ENCODE assay signal across 8 cellular contexts in the genomic region with DNA sequence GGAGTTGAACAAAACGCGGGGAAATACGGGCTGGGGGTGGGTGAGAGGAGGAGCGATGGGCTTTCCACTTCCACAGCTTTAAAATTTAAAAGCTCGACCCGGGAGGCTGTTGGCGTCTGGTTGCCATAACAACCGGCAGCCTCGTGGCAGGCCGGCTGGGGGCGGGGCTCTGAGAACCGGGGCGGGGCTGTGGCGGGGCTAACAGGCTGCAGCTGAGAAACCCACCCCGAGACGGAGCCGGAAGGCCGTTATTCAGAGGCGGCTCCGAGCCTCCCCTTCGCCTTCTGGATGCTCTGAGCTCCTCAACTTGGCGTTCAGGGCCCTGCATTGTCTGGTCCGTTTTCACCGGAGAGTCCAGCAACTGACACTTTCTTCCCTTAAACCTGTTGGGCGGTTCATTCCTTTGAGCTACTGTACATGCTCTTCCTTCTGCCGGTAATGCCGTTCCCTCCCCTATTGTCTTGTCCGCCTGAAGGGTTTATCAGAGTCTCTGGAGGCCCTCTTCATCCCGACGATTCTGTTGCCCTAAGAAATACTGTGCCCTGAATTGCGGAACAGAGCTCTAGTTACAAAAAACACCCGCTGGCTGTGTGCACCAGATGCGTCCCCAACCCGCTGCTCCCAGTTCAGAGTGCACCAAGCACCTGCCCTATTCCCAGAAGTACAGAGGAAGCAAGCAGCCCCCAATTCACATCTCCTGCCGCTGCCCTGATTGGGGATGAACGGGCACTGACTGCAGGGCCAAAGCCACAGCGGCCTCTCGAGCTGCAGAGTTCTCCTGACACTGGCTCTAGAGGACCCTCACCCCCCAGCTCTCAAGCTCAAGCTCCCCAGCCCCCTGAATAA. TPM values are rescaled to one million over a fixed set of nuclear protein-coding genes. Genes with fewer than 3 reads are reported as not detected.
A peak's percentile ranks its signal among the peaks of the same experiment; 100 is the strongest.
DNase-seq lines count a peak whose midpoint lies in the region; ATAC-seq, FAIRE-seq and TF ChIP-seq lines count a peak whose summit lies in the region.

No MANE protein-coding gene starts in this region.

- H3K4me3 Mint-ChIP-seq in activated naive CD8-positive, alpha-beta T cell, result peak overlapping the region; percentile 92

- no peaks in the 10 kb centered on the region for H3K9me2 ChIP-seq in Loucy (replicated peaks; ENCODE audit: low read depth, low read length)

- H3K36me3 Mint-ChIP-seq in activated naive CD8-positive, alpha-beta T cell, result peaks cover 5% of the 10 kb centered on the region

- peaks cover 18% of the 10 kb centered on the region for H3K4me1 Mint-ChIP-seq in activated naive CD8-positive, alpha-beta T cell (ENCODE audit: low read depth)

- H3K4me2 ChIP-seq in Loucy (ENCODE audit: low read depth, low read length, poor library complexity, severe bottlenecking), result peak overlapping the region; percentile 94

- no peaks in the 10 kb centered on the region for H3K27me3 Mint-ChIP-seq in activated naive CD8-positive, alpha-beta T cell

- peak; percentile 60 for TF ChIP-seq POLR2A in H54 (IDR thresholded peaks at IDR 0.05; ENCODE audit: low read depth, low read length)
- TF ChIP-seq POLR2A in thyroid gland (IDR thresholded peaks at IDR 0.05), result no peak

- FAIRE-seq in H54 (lab: Jason Lieb, UNC), result no peak
- FAIRE-seq in pancreas (lab: Jason Lieb, UNC), result no peak

- H3K79me2 ChIP-seq in Loucy (ENCODE audit: insufficient read depth, low read length), result no peaks in the 10 kb centered on the region

- H3K9ac ChIP-seq in Loucy (ENCODE audit: low read depth, low read length, poor library complexity, severe bottlenecking), result peak overlapping the region; percentile 73

- TF ChIP-seq CTCF in Loucy (conservative IDR thresholded peaks at IDR 0.05; ENCODE audit: low read length) (no peak), pancreas (IDR thresholded peaks at IDR 0.05) (no peak), thyroid gland (IDR thresholded peaks at IDR 0.05) (no peak)

- H3K36me3 ChIP-seq in Loucy (ENCODE audit: insufficient read depth, low read length) (no peaks in the 10 kb centered on the region), pancreas (no peaks in the 10 kb centered on the region), thyroid gland (no peaks in the 10 kb centered on the region)

- peak overlapping the region; percentile 97 for H2AFZ ChIP-seq in Loucy (ENCODE audit: low read length)

- intact Hi-C loops in Right ventricle myocardium superior (cut with DNase I) (loop anchor here (10.0 kb wide), 1 partner anchor 220 kb away; a partner anchor contains a TSS), pancreas (cut with DNase I) (no loop called here), thyroid gland (cut with DNase I) (loop anchor here (5.0 to 10.0 kb wide), 2 partner anchors 38 to 220 kb away; a partner anchor contains a TSS)

- peak overlapping the region; percentile 89 for H3K27ac Mint-ChIP-seq in activated naive CD8-positive, alpha-beta T cell

- no peaks in the 10 kb centered on the region for H3F3A ChIP-seq in Loucy (ENCODE audit: low read depth)

- H3K4me3 ChIP-seq in Loucy (ENCODE audit: low read length, poor library complexity, severe bottlenecking) (peak overlapping the region; percentile 85), pancreas (peak overlapping the region; percentile 68 to 95 (median 84)), thyroid gland (replicated peaks in 1 of 3) (peak overlapping the region; percentile 77 to 90 (median 86))

- H3K9me3 ChIP-seq in Loucy (ENCODE audit: insufficient read depth, low read depth, low read length) (no peaks in the 10 kb centered on the region), pancreas (no peaks in the 10 kb centered on the region), thyroid gland (no peaks in the 10 kb centered on the region)

- peak; percentile 96 for DNase-seq in GM03348 (ENCODE audit: low spot score)
- peak; percentile 93 for DNase-seq in H54 (ENCODE audit: insufficient read length, low spot score)
- DNase-seq in Right ventricle myocardium superior, result peak; percentile 93
- peak; percentile 87 to 95 (median 92) for DNase-seq in pancreas
- peak; percentile 87 to 90 for DNase-seq in thyroid gland

- H4K20me1 ChIP-seq in Loucy (ENCODE audit: insufficient read depth, low read length, poor library complexity, severe bottlenecking), result no peaks in the 10 kb centered on the region

- H3K4me1 ChIP-seq in Loucy (ENCODE audit: insufficient read depth, low read length, poor library complexity, severe bottlenecking) (peaks cover 5% of the 10 kb centered on the region), pancreas (peaks cover 0 to 3% (median 0%) of the 10 kb centered on the region in 3 donors), thyroid gland (peaks cover 0 to 9% of the 10 kb centered on the region in 2 donors)

- H3K27ac ChIP-seq in pancreas (peak overlapping the region; percentile 67 to 90 (median 82)), thyroid gland (peak overlapping the region in 2 of 3 donors; percentile 21 to 61)

- 3 to 4% methylated on average over 38 of the region's 38 CpGs for WGBS in pancreas, 2 donors
- WGBS in thyroid gland, 2 donors, result 8 to 11% methylated on average over 22 to 38 of the region's 38 CpGs

- H3K27me3 ChIP-seq in Loucy (ENCODE audit: insufficient read depth, low read length, poor library complexity, severe bottlenecking) (no peaks in the 10 kb centered on the region), pancreas (no peaks in the 10 kb centered on the region), thyroid gland (no peaks in the 10 kb centered on the region)

- ATAC-seq in SK-N-SH treated with all-trans-retinoic acid at 6 μM for 48 hours (peak; percentile 81), Right ventricle myocardium superior (ENCODE audit: poor library complexity) (peak; percentile 90), pancreas (peak; percentile 77 to 92 (median 84))

- no peaks in the 10 kb centered on the region for H3K9me3 Mint-ChIP-seq in activated naive CD8-positive, alpha-beta T cell (ENCODE audit: low read depth)

TF ChIP-seq in SK-N-SH treated with all-trans-retinoic acid at 6 μM for 48 hours, 23 proteins besides CTCF, POLR2A, EP300 and RAD21 (continues in another document):
- TF ChIP-seq, protein P1, sequence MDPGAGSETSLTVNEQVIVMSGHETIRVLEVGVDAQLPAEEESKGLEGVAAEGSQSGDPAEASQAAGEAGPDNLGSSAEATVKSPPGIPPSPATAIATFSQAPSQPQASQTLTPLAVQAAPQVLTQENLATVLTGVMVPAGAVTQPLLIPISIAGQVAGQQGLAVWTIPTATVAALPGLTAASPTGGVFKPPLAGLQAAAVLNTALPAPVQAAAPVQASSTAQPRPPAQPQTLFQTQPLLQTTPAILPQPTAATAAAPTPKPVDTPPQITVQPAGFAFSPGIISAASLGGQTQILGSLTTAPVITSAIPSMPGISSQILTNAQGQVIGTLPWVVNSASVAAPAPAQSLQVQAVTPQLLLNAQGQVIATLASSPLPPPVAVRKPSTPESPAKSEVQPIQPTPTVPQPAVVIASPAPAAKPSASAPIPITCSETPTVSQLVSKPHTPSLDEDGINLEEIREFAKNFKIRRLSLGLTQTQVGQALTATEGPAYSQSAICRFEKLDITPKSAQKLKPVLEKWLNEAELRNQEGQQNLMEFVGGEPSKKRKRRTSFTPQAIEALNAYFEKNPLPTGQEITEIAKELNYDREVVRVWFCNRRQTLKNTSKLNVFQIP (CRISPR knock-in tag; IDR thresholded peaks at IDR 0.05; ENCODE audit: borderline replicate concordance, low read depth), result no peak
- TF ChIP-seq, protein P2, sequence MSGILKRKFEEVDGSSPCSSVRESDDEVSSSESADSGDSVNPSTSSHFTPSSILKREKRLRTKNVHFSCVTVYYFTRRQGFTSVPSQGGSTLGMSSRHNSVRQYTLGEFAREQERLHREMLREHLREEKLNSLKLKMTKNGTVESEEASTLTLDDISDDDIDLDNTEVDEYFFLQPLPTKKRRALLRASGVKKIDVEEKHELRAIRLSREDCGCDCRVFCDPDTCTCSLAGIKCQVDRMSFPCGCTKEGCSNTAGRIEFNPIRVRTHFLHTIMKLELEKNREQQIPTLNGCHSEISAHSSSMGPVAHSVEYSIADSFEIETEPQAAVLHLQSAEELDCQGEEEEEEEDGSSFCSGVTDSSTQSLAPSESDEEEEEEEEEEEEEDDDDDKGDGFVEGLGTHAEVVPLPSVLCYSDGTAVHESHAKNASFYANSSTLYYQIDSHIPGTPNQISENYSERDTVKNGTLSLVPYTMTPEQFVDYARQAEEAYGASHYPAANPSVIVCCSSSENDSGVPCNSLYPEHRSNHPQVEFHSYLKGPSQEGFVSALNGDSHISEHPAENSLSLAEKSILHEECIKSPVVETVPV (CRISPR knock-in tag; IDR thresholded peaks at IDR 0.05), result no peak
- TF ChIP-seq ESRRG (CRISPR knock-in tag; IDR thresholded peaks at IDR 0.05) (no peak), SNAI2 (CRISPR knock-in tag; IDR thresholded peaks at IDR 0.05) (no peak), CSDC2 (CRISPR knock-in tag; IDR thresholded peaks at IDR 0.05) (no peak)

RNA-seq across cellular contexts. Expression of a gene that starts 0.6 kb away (rescaled TPM):
- total RNA-seq in Right ventricle myocardium superior, result 1.2 TPM
- total RNA-seq in pancreas, result 1 to 10 TPM in 1 of 6 donors, under 1 TPM in 5; 0.23 to 1.0 (median 0.58) TPM
- 1 to 10 TPM in 1 of 2 donors, under 1 TPM in 1; 0.52 to 1.0 TPM for polyA plus RNA-seq in pancreas
- total RNA-seq in thyroid gland, result 1 to 10 TPM in 3 of 4 donors, under 1 TPM in 1; 0.25 to 4.1 (median 2.8) TPM

RNA-seq across cellular contexts. Expression of a gene that starts 0.9 kb away (rescaled TPM):
- 9.1 TPM for total RNA-seq in Right ventricle myocardium superior
- total RNA-seq in pancreas, result 10 to 100 TPM in 5 of 6 donors, 1 to 10 TPM in 1; 8.7 to 20.4 (median 11.7) TPM
- polyA plus RNA-seq in pancreas, result 10 to 100 TPM; 56.8 to 69.1 TPM
- 10 to 100 TPM; 22.9 to 35.3 (median 25.1) TPM for total RNA-seq in thyroid gland

RNA-seq across cellular contexts. Expression of a gene that starts 32.0 kb away (rescaled TPM):
- total RNA-seq in Right ventricle myocardium superior (4.8 TPM), pancreas (10 to 100 TPM in 1 of 6 donors, 1 to 10 TPM in 5; 5.5 to 10.0 (median 7.2) TPM), thyroid gland (10 to 100 TPM; 11.8 to 20.6 (median 17.6) TPM)
- polyA plus RNA-seq in pancreas, result 10 to 100 TPM in 1 of 2 donors, 1 to 10 TPM in 1; 6.5 to 14.1 TPM

RNA-seq across cellular contexts. Expression of a gene that starts 41.6 kb away (rescaled TPM):
- total RNA-seq in Right ventricle myocardium superior (52.8 TPM), pancreas (10 to 100 TPM in 5 of 6 donors, 1 to 10 TPM in 1; 7.0 to 16.5 (median 12.8) TPM), thyroid gland (10 to 100 TPM; 27.0 to 61.1 (median 38.9) TPM)
- polyA plus RNA-seq in pancreas, result 10 to 100 TPM; 17.3 to 32.3 TPM

RNA-seq across cellular contexts. Expression of a gene that starts 53.2 kb away (rescaled TPM):
- total RNA-seq in Right ventricle myocardium superior (not detected), pancreas (not detected), thyroid gland (under 1 TPM in 1 of 4 donors, not detected in 3; 0.54 TPM)
- 1 to 10 TPM in 1 of 2 donors, not detected in 1; 1.4 TPM for polyA plus RNA-seq in pancreas

Comparison
In these comparisons a context has a peak if more than half of its experiments do, and no peak if none do; other contexts are left out.
1. Peak in every context shown above with its lines: DNase-seq, ATAC-seq, H3K4me3 ChIP-seq and H3K27ac ChIP-seq.
2. intact Hi-C loops: an anchor here in Right ventricle myocardium superior (10.0 kb wide) and thyroid gland (5.0 to 10.0 kb wide); none called in pancreas.